ENCODE assay signal across 14 cellular contexts in the genomic region with DNA sequence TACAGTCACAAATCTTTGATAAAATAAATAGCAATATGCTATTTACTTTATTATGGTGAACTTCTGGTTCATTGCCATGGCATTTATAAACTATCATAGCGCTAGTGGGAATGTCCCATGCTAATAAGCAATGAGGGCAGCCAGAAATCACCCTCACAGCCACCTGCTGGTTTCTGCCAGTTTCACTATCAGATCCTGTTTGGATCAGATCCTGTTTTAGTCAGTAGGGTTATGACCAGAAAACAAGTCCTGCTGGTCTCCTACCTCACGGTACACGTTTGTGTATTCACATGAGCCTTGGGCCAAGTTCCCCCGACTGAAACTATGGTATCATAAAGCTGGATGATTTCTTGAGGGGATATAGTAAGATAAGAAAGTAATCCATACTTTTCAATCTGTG. TPM values are rescaled to one million over a fixed set of nuclear protein-coding genes. Genes with fewer than 3 reads are reported as not detected.
DNase-seq lines count a peak whose midpoint lies in the region; ATAC-seq, FAIRE-seq and TF ChIP-seq lines count a peak whose summit lies in the region.
"Had no signal": no experiment of that assay in that cellular context is flagged by ENCODE, and none has a peak within 500 bp of the region (broad histone marks: within the 10 kb centered on the region; RNA-seq: fewer than 3 reads in every experiment).

No MANE protein-coding gene starts in this region.

- TF ChIP-seq POLR2A in GM12891 (IDR thresholded peaks at IDR 0.05; ENCODE audit: low read depth, low read length), result no peak

- no peaks in the 10 kb centered on the region for H3K9me2 ChIP-seq in MM.1S (replicated peaks; ENCODE audit: insufficient read depth, low read length)

- H3K9me3 ChIP-seq in MM.1S (replicated peaks; ENCODE audit: insufficient read depth, low read length), result no peaks in the 10 kb centered on the region

- ATAC-seq in GM19395 (IDR thresholded peaks at IDR 0.05; ENCODE audit: unreplicated experiment) (peak; percentile 75), HG02884 (IDR thresholded peaks at IDR 0.05; ENCODE audit: unreplicated experiment) (peak; percentile 77)

- no peak overlapping the region for H3K27ac ChIP-seq in MM.1S (ENCODE audit: low read length)
- H3K27ac ChIP-seq: hepatocyte had no signal

- H3K4me1 ChIP-seq in MM.1S (ENCODE audit: low read length), result no peaks in the 10 kb centered on the region

- no peaks in the 10 kb centered on the region for H3F3A ChIP-seq in MM.1S (ENCODE audit: insufficient read depth, low read length)

- no peaks in the 10 kb centered on the region for H4K20me1 ChIP-seq in MM.1S (ENCODE audit: insufficient read depth, low read length)

- TF ChIP-seq CTCF in MM.1S (IDR thresholded peaks at IDR 0.05; ENCODE audit: low read length), result no peak

- H3K36me3 ChIP-seq in MM.1S (replicated peaks; ENCODE audit: insufficient read depth, low read length), result no peaks in the 10 kb centered on the region

- H3K9ac ChIP-seq in MM.1S (ENCODE audit: low read length), result no peak overlapping the region

- H3K4me2 ChIP-seq in MM.1S (ENCODE audit: low read depth, low read length), result no peak overlapping the region
- H3K4me2 ChIP-seq: hepatocyte had no signal

- no peak for DNase-seq in GM12891 (ENCODE audit: insufficient read length, low spot score)
- peak; percentile 57 for DNase-seq in MM.1S
- no peak for DNase-seq in NCI-H524 treated with DMSO at 0.1 percent for 48 hours (lab: John Stamatoyannopoulos, UW)
- DNase-seq in T1000 (lab: John Stamatoyannopoulos, UW), result no peak
- DNase-seq in anterior cingulate cortex (lab: John Stamatoyannopoulos, UW), result no peak
- DNase-seq in stimulated activated CD4-positive, alpha-beta T cell treated with anti-CD3 and anti-CD28 coated beads, Interleukin-2, amount 100 ng/mL, for 48 hours, result no peak
- DNase-seq: activated T-cell treated with anti-CD3 and anti-CD28 coated beads, Interleukin-2, amount 50 U/mL, for 24 hours; DMS53; Kasumi-1; NCI-H226; stimulated activated CD4-positive, alpha-beta T cell treated with anti-CD3 and anti-CD28 coated beads, Interleukin-4, amount 100 ng/mL, for 1 hour had no signal

- H2AFZ ChIP-seq in MM.1S (ENCODE audit: low read length), result no peak overlapping the region
- H2AFZ ChIP-seq: hepatocyte had no signal

- no peaks in the 10 kb centered on the region for H3K27me3 ChIP-seq in MM.1S (replicated peaks; ENCODE audit: insufficient read depth, low read length)
- H3K27me3 ChIP-seq: hepatocyte had no signal

- FAIRE-seq in GM12891 (lab: Jason Lieb, UNC), result peak; percentile 60

- H3K4me3 ChIP-seq in MM.1S (ENCODE audit: low read length), result no peak overlapping the region
- H3K4me3 ChIP-seq: hepatocyte had no signal

- H3K79me2 ChIP-seq in MM.1S (ENCODE audit: low read length), result no peaks in the 10 kb centered on the region
- H3K79me2 ChIP-seq: hepatocyte had no signal

TF ChIP-seq in GM12891, 5 proteins besides CTCF, POLR2A, EP300 and RAD21:
- peak; percentile 82 for TF ChIP-seq SPI1 (IDR thresholded peaks at IDR 0.05; ENCODE audit: low read depth, low read length)
- TF ChIP-seq PAX5 (IDR thresholded peaks at IDR 0.05; ENCODE audit: insufficient read depth, low read length, severe bottlenecking), result no peak

RNA-seq across cellular contexts. Expression of a gene that starts 17.7 kb away (rescaled TPM):
- not detected for polyA plus RNA-seq in GM12891 (2012; ENCODE audit: low read depth, missing spikeins)
- polyA plus RNA-seq: hepatocyte had no signal
